ENCODE assay signal across 19 cellular contexts in the genomic region with DNA sequence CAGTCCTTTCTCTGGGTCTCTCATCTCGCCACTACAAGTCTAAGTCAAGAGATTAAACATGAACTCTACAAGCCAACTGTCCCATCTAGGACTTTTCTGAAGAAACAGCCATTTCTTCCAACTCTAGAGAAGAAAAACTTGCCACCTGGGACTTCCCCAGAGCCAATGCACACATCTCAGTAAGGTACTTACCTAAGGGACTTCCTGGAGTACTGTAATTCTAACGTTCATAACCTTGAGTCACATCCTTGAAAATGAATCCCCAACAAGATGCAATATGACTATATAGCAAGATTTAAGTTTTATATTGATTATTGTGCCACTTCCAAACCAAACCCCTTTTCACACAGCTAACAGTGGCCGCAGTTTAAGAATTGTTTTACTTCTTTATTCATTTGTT. TPM values are rescaled to one million over a fixed set of nuclear protein-coding genes. Genes with fewer than 3 reads are reported as not detected.
"Had no signal": no experiment of that assay in that cellular context is flagged by ENCODE, and none has a peak within 500 bp of the region (broad histone marks: within the 10 kb centered on the region; RNA-seq: fewer than 3 reads in every experiment).

No MANE protein-coding gene starts in this region.

- H3K4me1 Mint-ChIP-seq: naive thymus-derived CD4-positive, alpha-beta T cell had no signal

- H3K36me3 Mint-ChIP-seq: activated naive CD8-positive, alpha-beta T cell; naive thymus-derived CD4-positive, alpha-beta T cell had no signal

- ATAC-seq: left colon; naive thymus-derived CD4-positive, alpha-beta T cell had no signal

- H3K4me3 Mint-ChIP-seq: activated naive CD8-positive, alpha-beta T cell; activated T-helper 1 cell treated with anti-CD3 and anti-CD28 coated beads, Interleukin-12 subunit alpha, Interleukin-12 subunit beta, Interleukin-2, Interleukin-4 antibody, amounts not matched to agents 30 ng/mL and 10 ng/mL and 1 ng/mL, durations not matched to agents 14 hours and 24 hours and 36 hours; naive thymus-derived CD4-positive, alpha-beta T cell had no signal

- H3K27ac Mint-ChIP-seq: activated naive CD8-positive, alpha-beta T cell had no signal

- H3K9me3 Mint-ChIP-seq: activated T-helper 1 cell treated with anti-CD3 and anti-CD28 coated beads, Interleukin-12 subunit alpha, Interleukin-12 subunit beta, Interleukin-2, Interleukin-4 antibody, amounts not matched to agents 30 ng/mL and 10 ng/mL and 1 ng/mL, durations not matched to agents 14 hours and 24 hours and 36 hours had no signal

- DNase-seq: activated CD4-positive, alpha-beta T cell treated with anti-CD3 and anti-CD28 coated beads for 48 hours; anterior cingulate cortex; dorsolateral prefrontal cortex; glutamatergic neuron; left colon; naive thymus-derived CD4-positive, alpha-beta T cell; posterior cingulate gyrus; stimulated activated CD4-positive, alpha-beta T cell treated with anti-CD3 and anti-CD28 coated beads, Interleukin-15, amount 100 ng/mL, for 24 hours; stimulated activated CD4-positive, alpha-beta T cell treated with anti-CD3 and anti-CD28 coated beads, Interleukin-4, amount 100 ng/mL, for 24 hours; T1000; thyroid gland had no signal

RNA-seq across cellular contexts. Expression of gene ISX, which starts 11.9 kb away (rescaled TPM):
- total RNA-seq: activated T-helper 1 cell treated with anti-CD3 and anti-CD28 coated beads, Interleukin-12 subunit alpha, Interleukin-12 subunit beta, Interleukin-2, Interleukin-4 antibody, amounts not matched to agents 30 ng/mL and 10 ng/mL and 1 ng/mL, durations not matched to agents 14 hours and 24 hours and 36 hours; bronchial epithelial cell; dorsolateral prefrontal cortex; esophagus muscularis mucosa; fibroblast of villous mesenchyme; lung microvascular endothelial cell; mononuclear cell; naive thymus-derived CD4-positive, alpha-beta T cell; skeletal muscle tissue; thyroid gland had no signal
